Comparison of ENCODE assay signal across 8 cellular contexts in genomic region chr10:122374246-122374858, GRCh38. TPM values are rescaled to one million over a fixed set of nuclear protein-coding genes. Genes with fewer than 3 reads are reported as not detected.
DNase-seq lines count a peak whose midpoint lies in the region; ATAC-seq, FAIRE-seq and TF ChIP-seq lines count a peak whose summit lies in the region.

PLEKHA1 (plus strand) TSS chr10:122374708; CDS start chr10:122393201, 18,493 bp downstream.

- H3K36me3 Mint-ChIP-seq in IgD-negative memory B cell = no peaks in the 10 kb centered on the region
- peaks cover 8% of the 10 kb centered on the region for H3K36me3 Mint-ChIP-seq in activated T-helper 17 cell treated with anti-CD3 and anti-CD28 coated beads, Interleukin-2, amount 50 U/mL, for 72 hours (ENCODE audit: low read depth)

- H3K27ac Mint-ChIP-seq in IgD-negative memory B cell = peak within 1 kb of the TSS; percentile 82 to 96 (median 90)
- H3K27ac Mint-ChIP-seq in activated T-helper 17 cell treated with anti-CD3 and anti-CD28 coated beads, Interleukin-2, amount 50 U/mL, for 72 hours = peak within 1 kb of the TSS; percentile 93

- peaks cover 31% of the 10 kb centered on the region for H3K27me3 Mint-ChIP-seq in IgD-negative memory B cell
- H3K27me3 Mint-ChIP-seq in activated T-helper 17 cell treated with anti-CD3 and anti-CD28 coated beads, Interleukin-2, amount 50 U/mL, for 72 hours = peaks cover 11% of the 10 kb centered on the region

- FAIRE-seq in D721Med (lab: Jason Lieb, UNC) = no peak

- no peaks in the 10 kb centered on the region for H3K9me3 Mint-ChIP-seq in IgD-negative memory B cell
- no peaks in the 10 kb centered on the region for H3K9me3 Mint-ChIP-seq in activated T-helper 17 cell treated with anti-CD3 and anti-CD28 coated beads, Interleukin-2, amount 50 U/mL, for 72 hours

- TF ChIP-seq CTCF in D721Med (IDR thresholded peaks at IDR 0.05; ENCODE audit: insufficient read depth, missing control alignments) = no peak

- DNase-seq in D721Med (ENCODE audit: insufficient read length, low spot score) = peak; percentile 50
- DNase-seq in RKO (ENCODE audit: low spot score) = peak; percentile 93
- DNase-seq in fibroblast of gingiva (ENCODE audit: low read depth) = peak; percentile 94
- peak; percentile 96 for DNase-seq in myocyte (ENCODE audit: low read depth)
- DNase-seq in stimulated activated CD8-positive, alpha-beta memory T cell treated with anti-CD3 and anti-CD28 coated beads, Interleukin-7, amount 100 ng/mL, for 24 hours (ENCODE audit: low read depth) = peak; percentile 80

- peak within 1 kb of the TSS; percentile 92 to 97 (median 95) for H3K4me3 Mint-ChIP-seq in IgD-negative memory B cell
- H3K4me3 Mint-ChIP-seq in activated T-helper 17 cell treated with anti-CD3 and anti-CD28 coated beads, Interleukin-2, amount 50 U/mL, for 72 hours = peak within 1 kb of the TSS; percentile 94

- ATAC-seq in GM21619 (IDR thresholded peaks at IDR 0.05; ENCODE audit: unreplicated experiment) = peak; percentile 89
- ATAC-seq in activated T-helper 17 cell treated with anti-CD3 and anti-CD28 coated beads, Interleukin-2, amount 50 U/mL, for 72 hours (replicated peaks) = peak; percentile 88

- H3K4me1 Mint-ChIP-seq in IgD-negative memory B cell = peaks cover 8 to 20% (median 15%) of the 10 kb centered on the region in 3 donors
- H3K4me1 Mint-ChIP-seq in activated T-helper 17 cell treated with anti-CD3 and anti-CD28 coated beads, Interleukin-2, amount 50 U/mL, for 72 hours = peaks cover 4% of the 10 kb centered on the region

RNA-seq across cellular contexts. Expression of gene PLEKHA1, which starts in this region (rescaled TPM):
- 24.0 TPM for polyA plus RNA-seq in IgD-negative memory B cell
- total RNA-seq in activated T-helper 17 cell treated with anti-CD3 and anti-CD28 coated beads, Interleukin-2, amount 50 U/mL, for 72 hours = 10 to 100 TPM in 1 of 2 donors, 1 to 10 TPM in 1; 2.4 to 13.9 TPM
- 39.1 and 45.2 TPM in 2 replicates for total RNA-seq in myocyte
- 35.0 TPM for polyA plus RNA-seq in myocyte (2012)

Comparison
In these comparisons a context has a peak if more than half of its experiments do, and no peak if none do; other contexts are left out.
1. Peak in every context shown above with its lines: DNase-seq and ATAC-seq.